16 cellular contexts compared by ENCODE assay signal in the genomic region with DNA sequence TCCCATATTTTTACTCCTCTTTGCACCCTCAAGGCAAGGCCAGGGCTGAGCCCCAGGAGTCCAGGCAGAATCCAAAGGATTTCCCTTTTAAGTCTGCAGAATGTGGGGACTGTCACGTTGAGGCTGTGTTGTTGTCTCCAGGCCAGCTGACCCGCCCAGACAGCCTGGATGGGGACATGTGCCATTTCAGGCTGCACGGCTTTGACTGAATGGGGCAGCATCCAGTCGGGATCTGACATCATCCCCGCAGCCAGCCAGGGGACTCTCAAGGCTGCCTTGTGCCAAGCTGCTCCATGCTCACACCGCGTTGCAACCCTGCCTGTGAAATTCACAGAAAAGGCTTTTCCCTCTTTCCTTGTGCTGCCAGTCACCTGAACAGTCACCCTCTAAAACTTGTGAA. TPM values are rescaled to one million over a fixed set of nuclear protein-coding genes. Genes with fewer than 3 reads are reported as not detected.
DNase-seq lines count a peak whose midpoint lies in the region; ATAC-seq and TF ChIP-seq lines count a peak whose summit lies in the region.
"Had no signal": no experiment of that assay in that cellular context is flagged by ENCODE, and none has a peak within 500 bp of the region (broad histone marks: within the 10 kb centered on the region; RNA-seq: fewer than 3 reads in every experiment).

No MANE protein-coding gene starts in this region.

- POLR2A ChIA-PET in activated CD4-positive, alpha-beta T cell treated with anti-CD3 and anti-CD28 coated beads, Interleukin-2, amount 10 ng/mL, durations not matched to agents 7 days and 5 days (lab: Charles Lee), result no interaction called here

- H3K36me3 ChIP-seq in left ventricle myocardium inferior (no peaks in the 10 kb centered on the region), rectal smooth muscle tissue (ENCODE audit: control insufficient read depth, insufficient read depth, low read length) (no peaks in the 10 kb centered on the region), aorta (ENCODE audit: control insufficient read depth in 1 of 2, insufficient read depth in 2 of 2, low read length in 1 of 2) (no peaks in the 10 kb centered on the region), BE2C (no peaks in the 10 kb centered on the region)
- H3K36me3 ChIP-seq: HAP-1 had no signal

- peak; percentile 87 for ATAC-seq in aorta (ENCODE audit: low FRiP score)

- no peak overlapping the region for H3K9ac ChIP-seq in rectal smooth muscle tissue (ENCODE audit: low read length)

- no peaks in the 10 kb centered on the region for H3K36me3 Mint-ChIP-seq in brain
- no peaks in the 10 kb centered on the region for H3K36me3 Mint-ChIP-seq in activated CD4-positive, alpha-beta T cell treated with anti-CD3 and anti-CD28 coated beads, Interleukin-2, amount 10 ng/mL, durations not matched to agents 7 days and 5 days (ENCODE audit: low read depth)

- TF ChIP-seq CTCF in brain (conservative IDR thresholded peaks at IDR 0.05) (no peak), left ventricle myocardium inferior (IDR thresholded peaks at IDR 0.05; ENCODE audit: borderline replicate concordance) (no peak), BE2C (IDR thresholded peaks at IDR 0.05; ENCODE audit: low read depth, low read length) (no peak)

- no peak overlapping the region for H3K4me3 Mint-ChIP-seq in brain
- H3K4me3 Mint-ChIP-seq in activated CD4-positive, alpha-beta T cell treated with anti-CD3 and anti-CD28 coated beads, Interleukin-2, amount 10 ng/mL, durations not matched to agents 7 days and 5 days, result no peak overlapping the region
- H3K4me3 Mint-ChIP-seq: activated naive CD4-positive, alpha-beta T cell treated with anti-CD3 and anti-CD28 coated beads for 36 hours; central memory CD8-positive, alpha-beta T cell had no signal

- H3K9me3 ChIP-seq in left ventricle myocardium inferior (replicated peaks), result no peaks in the 10 kb centered on the region
- H3K9me3 ChIP-seq in aorta (ENCODE audit: control insufficient read depth, low read length), result no peaks in the 10 kb centered on the region
- H3K9me3 ChIP-seq in BE2C, result no peaks in the 10 kb centered on the region
- H3K9me3 ChIP-seq: HAP-1 had no signal

- H3K9me3 Mint-ChIP-seq in brain, result peaks cover 0 to 2% (median 0%) of the 10 kb centered on the region in 5 experiments
- no peaks in the 10 kb centered on the region for H3K9me3 Mint-ChIP-seq in activated CD4-positive, alpha-beta T cell treated with anti-CD3 and anti-CD28 coated beads, Interleukin-2, amount 10 ng/mL, durations not matched to agents 7 days and 5 days
- H3K9me3 Mint-ChIP-seq: activated naive CD4-positive, alpha-beta T cell treated with anti-CD3 and anti-CD28 coated beads for 36 hours; central memory CD8-positive, alpha-beta T cell had no signal

- H3K27ac Mint-ChIP-seq in brain, result peak overlapping the region in 4 of 5 experiments; percentile 39 to 93 (median 76)
- no peak overlapping the region for H3K27ac Mint-ChIP-seq in activated CD4-positive, alpha-beta T cell treated with anti-CD3 and anti-CD28 coated beads, Interleukin-2, amount 10 ng/mL, durations not matched to agents 7 days and 5 days
- H3K27ac Mint-ChIP-seq: activated naive CD4-positive, alpha-beta T cell treated with anti-CD3 and anti-CD28 coated beads for 36 hours had no signal

- peak overlapping the region; percentile 87 for H3K27ac ChIP-seq in left ventricle myocardium inferior (replicated peaks)
- H3K27ac ChIP-seq in rectal smooth muscle tissue (ENCODE audit: low read depth, low read length), result peak overlapping the region; percentile 62
- H3K27ac ChIP-seq in aorta (ENCODE audit: low read depth in 1 of 2, low read length in 2 of 2), result peak overlapping the region; percentile 46 to 84
- H3K27ac ChIP-seq: HL-60 had no signal

- WGBS in aorta, 2 donors, result 4 to 11% methylated on average over 7 of the region's 7 CpGs

- no peaks in the 10 kb centered on the region for H3K27me3 ChIP-seq in left ventricle myocardium inferior (ENCODE audit: low read depth)
- H3K27me3 ChIP-seq in rectal smooth muscle tissue (ENCODE audit: control insufficient read depth, insufficient read depth, low read length), result no peaks in the 10 kb centered on the region
- no peaks in the 10 kb centered on the region for H3K27me3 ChIP-seq in aorta (ENCODE audit: control insufficient read depth in 1 of 2, insufficient read depth in 2 of 2, low read length in 1 of 2)
- no peaks in the 10 kb centered on the region for H3K27me3 ChIP-seq in BE2C

- H3K27me3 Mint-ChIP-seq in brain, result peaks cover 6% of the 10 kb centered on the region
- peaks cover 31% of the 10 kb centered on the region for H3K27me3 Mint-ChIP-seq in activated CD4-positive, alpha-beta T cell treated with anti-CD3 and anti-CD28 coated beads, Interleukin-2, amount 10 ng/mL, durations not matched to agents 7 days and 5 days

- H3K4me1 Mint-ChIP-seq in brain, result peaks cover 34% of the 10 kb centered on the region
- H3K4me1 Mint-ChIP-seq in activated CD4-positive, alpha-beta T cell treated with anti-CD3 and anti-CD28 coated beads, Interleukin-2, amount 10 ng/mL, durations not matched to agents 7 days and 5 days, result peaks cover 2% of the 10 kb centered on the region
- H3K4me1 Mint-ChIP-seq: central memory CD8-positive, alpha-beta T cell had no signal

- H3K4me1 ChIP-seq in left ventricle myocardium inferior (peaks cover 42% of the 10 kb centered on the region), rectal smooth muscle tissue (ENCODE audit: control insufficient read depth, insufficient read depth, low read length) (peaks cover 10% of the 10 kb centered on the region), aorta (ENCODE audit: control insufficient read depth in 1 of 2, insufficient read depth in 2 of 2, low read length in 2 of 2) (peaks cover 0 to 1% of the 10 kb centered on the region in 2 donors), BE2C (no peaks in the 10 kb centered on the region)
- H3K4me1 ChIP-seq: HAP-1 had no signal

- H3K4me3 ChIP-seq in left ventricle myocardium inferior (no peak overlapping the region), rectal smooth muscle tissue (ENCODE audit: low read length) (no peak overlapping the region), aorta (ENCODE audit: low read length in 2 of 2) (no peak overlapping the region), BE2C (ENCODE audit: low read depth, low read length) (no peak overlapping the region)
- H3K4me3 ChIP-seq: HAP-1 had no signal

- intact Hi-C loops in left ventricle myocardium inferior (cut with micrococcal nuclease) (no loop called here), aorta (cut with DNase I) (no loop called here)

- CTCF ChIA-PET in activated CD4-positive, alpha-beta T cell treated with anti-CD3 and anti-CD28 coated beads, Interleukin-2, amount 10 ng/mL, durations not matched to agents 7 days and 5 days (lab: Charles Lee), result interaction anchor here (1.2 kb wide), 1 partner anchor 8 kb away, joined by 3 read pairs; no protein-coding TSS in a partner anchor

- DNase-seq in left ventricle myocardium inferior (peak; percentile 70), aorta (peak; percentile 90 to 91), BE2C (no peak)
- no peak for DNase-seq in activated CD4-positive, alpha-beta T cell treated with anti-CD3 and anti-CD28 coated beads, Interleukin-2, amount 10 ng/mL, durations not matched to agents 7 days and 5 days
- no peak for DNase-seq in activated naive CD4-positive, alpha-beta T cell treated with Interleukin-2 at 50 U/mL for 16 hours
- DNase-seq: activated naive CD4-positive, alpha-beta T cell treated with anti-CD3 and anti-CD28 coated beads for 36 hours; mammary epithelial cell; NCI-H1930; stimulated activated CD4-positive, alpha-beta T cell treated with anti-CD3 and anti-CD28 coated beads, Interleukin-2, amount 100 ng/mL, for 24 hours had no signal

RNA-seq across cellular contexts. Expression of a gene that starts 2.2 kb away (rescaled TPM):
- polyA plus RNA-seq in brain (ENCODE audit: insufficient read depth, low read depth, low replicate concordance), result 1.6 TPM
- total RNA-seq in left ventricle myocardium inferior, result 8.1 TPM
- 10 to 100 TPM in 1 of 2 donors, 1 to 10 TPM in 1; 5.8 to 10.3 TPM for total RNA-seq in aorta
- not detected for polyA plus RNA-seq in aorta
- not detected for polyA plus RNA-seq in BE2C (2012; ENCODE audit: insufficient read depth, insufficient read length, low read depth)
- total RNA-seq in activated CD4-positive, alpha-beta T cell treated with anti-CD3 and anti-CD28 coated beads, Interleukin-2, amount 10 ng/mL, durations not matched to agents 7 days and 5 days, result not detected
- total RNA-seq: activated naive CD4-positive, alpha-beta T cell treated with anti-CD3 and anti-CD28 coated beads for 36 hours; epithelial cell of proximal tubule; mammary epithelial cell; osteocyte had no signal
- polyA plus RNA-seq: mammary epithelial cell had no signal

Comparison
In these comparisons a context has a peak if more than half of its experiments do, and no peak if none do; other contexts are left out.
1. DNase-seq: peak in left ventricle myocardium inferior (single experiment) and aorta (2 of 2); none in BE2C (single experiment), activated CD4-positive, alpha-beta T cell treated with anti-CD3 and anti-CD28 coated beads, Interleukin-2, amount 10 ng/mL, durations not matched to agents 7 days and 5 days (single experiment) and activated naive CD4-positive, alpha-beta T cell treated with Interleukin-2 at 50 U/mL for 16 hours (single experiment).
2. Peak in every context shown above with its lines, with median percentiles within 50 percentile points of each other: H3K27ac ChIP-seq.